ENCODE assay signal across 21 cellular contexts in the genomic region with DNA sequence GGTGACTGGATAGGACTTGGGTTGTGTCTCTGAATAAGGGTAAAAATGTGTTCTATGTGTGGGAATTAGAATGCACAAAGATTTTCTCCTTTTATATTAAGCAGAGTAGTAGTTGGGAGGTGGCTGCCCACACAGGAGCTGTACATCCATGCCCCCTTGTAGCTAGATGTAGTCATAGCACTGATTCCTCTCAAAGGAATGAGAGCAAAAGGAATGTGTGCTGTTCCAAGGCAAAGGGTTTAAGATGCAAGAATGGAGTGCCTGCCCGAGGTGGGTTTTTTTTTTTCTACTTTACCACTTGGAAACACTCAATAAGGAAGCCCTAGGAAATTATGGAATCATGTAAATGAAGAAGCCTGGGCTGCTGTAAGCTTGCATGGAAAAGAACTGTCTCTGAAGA.
DNase-seq lines count a peak whose midpoint lies in the region; ATAC-seq and TF ChIP-seq lines count a peak whose summit lies in the region.
"Had no signal": no experiment of that assay in that cellular context is flagged by ENCODE, and none has a peak within 500 bp of the region (broad histone marks: within the 10 kb centered on the region; RNA-seq: fewer than 3 reads in every experiment).

No MANE protein-coding gene starts in this region.

- no peaks in the 10 kb centered on the region for H3K27me3 Mint-ChIP-seq in mesothelial cell of epicardium (ENCODE audit: low read depth)
- H3K27me3 Mint-ChIP-seq: activated naive CD8-positive, alpha-beta T cell; stimulated activated naive B cell treated with anti-CD40 and anti-IgM and Interleukin-4, amounts not matched to agents 10 μg/mL and 1 μg/mL and 100 μg/mL, for 72 hours had no signal

- no peaks in the 10 kb centered on the region for H3K36me3 Mint-ChIP-seq in mesothelial cell of epicardium
- H3K36me3 Mint-ChIP-seq: activated naive CD8-positive, alpha-beta T cell; stimulated activated naive B cell treated with anti-CD40 and anti-IgM and Interleukin-4, amounts not matched to agents 10 μg/mL and 1 μg/mL and 100 μg/mL, for 72 hours had no signal

- TF ChIP-seq CTCF in epithelial cell of esophagus (IDR thresholded peaks at IDR 0.05; ENCODE audit: insufficient read depth, low read depth, low read length, missing control alignments) (no peak), mesothelial cell of epicardium (IDR thresholded peaks at IDR 0.05; ENCODE audit: unreplicated experiment) (no peak)

- DNase-seq in EL (peak; percentile 28), RPMI7951 (ENCODE audit: low read depth) (peak; percentile 10), epithelial cell of esophagus (ENCODE audit: low read depth) (peak; percentile 67), mesothelial cell of epicardium (ENCODE audit: low spot score in 2 of 2, unreplicated experiment in 2 of 2) (no peak), NCI-H748 treated with DMSO at 0.1 percent for 48 hours (lab: John Stamatoyannopoulos, UW) (no peak)
- DNase-seq: dermis blood vessel endothelial cell; gastrocnemius medialis; Karpas-422; kidney; NCI-H1694 treated with DMSO at 0.1 percent for 48 hours; NCI-H526; SHP77 treated with DMSO at 0.1 percent for 48 hours; stimulated activated CD4-positive, alpha-beta T cell treated with anti-CD3 and anti-CD28 coated beads, Interleukin-4, amount 100 ng/mL, for 4 hours; stimulated activated naive B cell treated with anti-CD40 and anti-IgM and Interleukin-4, amounts not matched to agents 10 μg/mL and 1 μg/mL and 100 μg/mL, for 72 hours; uterus had no signal

- H3K4me1 Mint-ChIP-seq in mesothelial cell of epicardium = peaks cover 11% of the 10 kb centered on the region
- H3K4me1 Mint-ChIP-seq: stimulated activated naive B cell treated with anti-CD40 and anti-IgM and Interleukin-4, amounts not matched to agents 10 μg/mL and 1 μg/mL and 100 μg/mL, for 72 hours had no signal

- no peak overlapping the region for H3K4me3 ChIP-seq in epithelial cell of esophagus (ENCODE audit: low read length)
- H3K4me3 ChIP-seq: BLaER1 treated with 17β-estradiol and CSF1 and Interleukin-3, amounts not matched to agents 10 nM and 100 nM; gastrocnemius medialis; right atrium auricular region; uterus had no signal

- no peak overlapping the region for H3K4me3 Mint-ChIP-seq in mesothelial cell of epicardium
- H3K4me3 Mint-ChIP-seq: activated naive CD8-positive, alpha-beta T cell; stimulated activated naive B cell treated with anti-CD40 and anti-IgM and Interleukin-4, amounts not matched to agents 10 μg/mL and 1 μg/mL and 100 μg/mL, for 72 hours had no signal

- no peaks in the 10 kb centered on the region for H3K9me3 Mint-ChIP-seq in mesothelial cell of epicardium
- H3K9me3 Mint-ChIP-seq: stimulated activated naive B cell treated with anti-CD40 and anti-IgM and Interleukin-4, amounts not matched to agents 10 μg/mL and 1 μg/mL and 100 μg/mL, for 72 hours had no signal

- H3K27ac Mint-ChIP-seq in mesothelial cell of epicardium = peak overlapping the region; percentile 54
- H3K27ac Mint-ChIP-seq: activated naive CD8-positive, alpha-beta T cell; stimulated activated naive B cell treated with anti-CD40 and anti-IgM and Interleukin-4, amounts not matched to agents 10 μg/mL and 1 μg/mL and 100 μg/mL, for 72 hours had no signal

- ATAC-seq in GM19328 (IDR thresholded peaks at IDR 0.05; ENCODE audit: unreplicated experiment) = no peak
- no peak for ATAC-seq in HG03457 (IDR thresholded peaks at IDR 0.05; ENCODE audit: unreplicated experiment)
- ATAC-seq in GM18511 (IDR thresholded peaks at IDR 0.05; ENCODE audit: unreplicated experiment) = no peak
- ATAC-seq: gastrocnemius medialis; stimulated activated naive B cell treated with anti-CD40 and anti-IgM and Interleukin-4, amounts not matched to agents 10 μg/mL and 1 μg/mL and 100 μg/mL, for 72 hours had no signal

Comparison
In these comparisons a context has a peak if more than half of its experiments do, and no peak if none do; other contexts are left out.
1. DNase-seq: peak in EL (single experiment), RPMI7951 (single experiment) and epithelial cell of esophagus (single experiment); none in mesothelial cell of epicardium (0 of 2) and NCI-H748 treated with DMSO at 0.1 percent for 48 hours (single experiment).